ENCODE assay signal across 19 cellular contexts in genomic region chr2:232793271-232793670, GRCh38. TPM values are rescaled to one million over a fixed set of nuclear protein-coding genes. Genes with fewer than 3 reads are reported as not detected.
DNase-seq lines count a peak whose midpoint lies in the region; FAIRE-seq and TF ChIP-seq lines count a peak whose summit lies in the region.
"Had no signal": no experiment of that assay in that cellular context is flagged by ENCODE, and none has a peak within 500 bp of the region (broad histone marks: within the 10 kb centered on the region; RNA-seq: fewer than 3 reads in every experiment).

No MANE protein-coding gene starts in this region.

- H3K4me1 Mint-ChIP-seq in endodermal cell = no peaks in the 10 kb centered on the region
- H3K4me1 Mint-ChIP-seq: IgD-negative memory B cell had no signal

- H3K36me3 ChIP-seq in endodermal cell (ENCODE audit: control insufficient read depth, insufficient read depth, low read length) (peaks cover 80% of the 10 kb centered on the region), mesendoderm (ENCODE audit: control insufficient read depth, insufficient read depth, low read length) (peaks cover 2% of the 10 kb centered on the region)

- no peak overlapping the region for H2BK15ac ChIP-seq in mesendoderm (replicated peaks; ENCODE audit: low read depth)

- H3K18ac ChIP-seq in mesendoderm (ENCODE audit: low read length) = no peak overlapping the region

- H3K27ac ChIP-seq in endodermal cell (ENCODE audit: low read depth, low read length) = no peak overlapping the region
- H3K27ac ChIP-seq in mesendoderm (ENCODE audit: low read depth, low read length) = no peak overlapping the region

- TF ChIP-seq CTCF in D721Med (IDR thresholded peaks at IDR 0.05; ENCODE audit: insufficient read depth, missing control alignments) (no peak), endodermal cell (conservative IDR thresholded peaks at IDR 0.05) (no peak)

- no peaks in the 10 kb centered on the region for H3K9me3 ChIP-seq in endodermal cell (ENCODE audit: control insufficient read depth, low read length)
- H3K9me3 ChIP-seq: BE2C had no signal

- peak; percentile 84 for FAIRE-seq in D721Med (lab: Jason Lieb, UNC)
- FAIRE-seq: HepG2 had no signal

- no peak overlapping the region for H3K4me3 Mint-ChIP-seq in endodermal cell
- H3K4me3 Mint-ChIP-seq: CD4-positive, CD25-positive, alpha-beta regulatory T cell; CD8-positive, alpha-beta memory T cell; HFFc6; IgD-negative memory B cell had no signal

- peak overlapping the region; percentile 46 for H3K4me3 ChIP-seq in endodermal cell (ENCODE audit: low read length)
- no peak overlapping the region for H3K4me3 ChIP-seq in mesendoderm (ENCODE audit: low read length)

- no peaks in the 10 kb centered on the region for H3K27me3 Mint-ChIP-seq in endodermal cell (ENCODE audit: insufficient read depth)
- H3K27me3 Mint-ChIP-seq: CD4-positive, CD25-positive, alpha-beta regulatory T cell; CD8-positive, alpha-beta memory T cell; IgD-negative memory B cell had no signal

- no peak overlapping the region for H3K4ac ChIP-seq in mesendoderm (ENCODE audit: low read depth, low read length)

- H2BK120ac ChIP-seq in mesendoderm (ENCODE audit: low read depth, low read length) = no peak overlapping the region

- no peak overlapping the region for H3K9ac ChIP-seq in endodermal cell (ENCODE audit: extremely low read depth, low read length, poor library complexity, severe bottlenecking)
- no peak overlapping the region for H3K9ac ChIP-seq in mesendoderm (ENCODE audit: low read length)

- H3K27me3 ChIP-seq in endodermal cell (ENCODE audit: control insufficient read depth, insufficient read depth, low read length, poor library complexity, severe bottlenecking) (no peaks in the 10 kb centered on the region), mesendoderm (ENCODE audit: insufficient read depth, low read length, poor library complexity) (no peaks in the 10 kb centered on the region)
- H3K27me3 ChIP-seq: BE2C had no signal

- no peaks in the 10 kb centered on the region for H3K9me3 Mint-ChIP-seq in endodermal cell
- H3K9me3 Mint-ChIP-seq: CD8-positive, alpha-beta memory T cell; HFFc6; IgD-negative memory B cell had no signal

- H3K4me1 ChIP-seq in endodermal cell (ENCODE audit: control insufficient read depth, insufficient read depth, low read length) = peaks cover 7% of the 10 kb centered on the region
- H3K4me1 ChIP-seq in mesendoderm (ENCODE audit: control insufficient read depth, low read depth, low read length) = no peaks in the 10 kb centered on the region
- H3K4me1 ChIP-seq: BE2C had no signal

- WGBS in endodermal cell (ENCODE audit: insufficient coverage in 1 of 2, insufficient read length in 1 of 2), 2 experiments = 64 to 83% methylated on average over 4 of the region's 4 CpGs
- WGBS in mesendoderm (ENCODE audit: extremely low coverage, insufficient coverage, low lambda C conversion rate) = 100% methylated on average over 2 of the region's 4 CpGs

- H3K79me2 ChIP-seq in mesendoderm (ENCODE audit: control insufficient read depth, insufficient read depth, low read length) = no peaks in the 10 kb centered on the region

- H4K5ac ChIP-seq in mesendoderm (ENCODE audit: low read length) = no peak overlapping the region

- H3K56ac ChIP-seq in mesendoderm (ENCODE audit: low read length) = no peak overlapping the region

- H3K36me3 Mint-ChIP-seq in endodermal cell (ENCODE audit: low read depth) = peaks cover 58% of the 10 kb centered on the region

- no peak overlapping the region for H3K23ac ChIP-seq in mesendoderm (ENCODE audit: low read length)

- no peak overlapping the region for H2AK5ac ChIP-seq in mesendoderm (ENCODE audit: low read length)

- no peak overlapping the region for H3K27ac Mint-ChIP-seq in endodermal cell
- H3K27ac Mint-ChIP-seq: CD4-positive, CD25-positive, alpha-beta regulatory T cell; CD8-positive, alpha-beta memory T cell; HFFc6; IgD-negative memory B cell had no signal

- DNase-seq in D721Med (ENCODE audit: insufficient read length, low spot score) (no peak), NCI-H82 treated with DMSO at 0.1 percent for 48 hours (lab: John Stamatoyannopoulos, UW; ENCODE audit: unreplicated experiment) (peak; percentile 86), endodermal cell (no peak), mesendoderm (no peak), islet precursor cell (no peak)
- no peak for DNase-seq in stimulated activated CD4-positive, alpha-beta T cell treated with anti-CD3 and anti-CD28 coated beads, Interleukin-4, amount 100 ng/mL, for 24 hours
- DNase-seq: BE2C; C1 segment of cervical spinal cord; CD4-positive, CD25-positive, alpha-beta regulatory T cell; CD8-positive, alpha-beta memory T cell; COR-L47; DMS79 treated with DMSO at 0.1 percent for 48 hours; GF-D8; GOT3; H7; HFFc6 had no signal

- H4K8ac ChIP-seq in mesendoderm (ENCODE audit: low read depth, low read length) = no peak overlapping the region

- H3K79me1 ChIP-seq in mesendoderm (ENCODE audit: low read length) = no peaks in the 10 kb centered on the region

- H3K4me2 ChIP-seq in mesendoderm (ENCODE audit: low read length) = no peak overlapping the region

- no peak overlapping the region for H2BK5ac ChIP-seq in mesendoderm (ENCODE audit: low read length)

RNA-seq across cellular contexts. Expression of gene KCNJ13, which starts 16.9 kb away (rescaled TPM):
- 1 to 10 TPM in 1 of 2 donors, under 1 TPM in 1; 0.15 to 1.0 TPM for total RNA-seq in endodermal cell
- 0.53 TPM for polyA plus RNA-seq in endodermal cell (2013, experiment 1 of 2)
- polyA plus RNA-seq in endodermal cell (2013, experiment 2 of 2) = 1.4 TPM
- 0.01 TPM for polyA plus RNA-seq in mesendoderm (2013, experiment 1 of 2)
- polyA plus RNA-seq in mesendoderm (2013, experiment 2 of 2) = not detected
- total RNA-seq: A172; CD4-positive, CD25-positive, alpha-beta regulatory T cell; CD8-positive, alpha-beta memory T cell; H7; HepG2; HFFc6 had no signal
- polyA plus RNA-seq: HepG2 had no signal
